ENCODE assay signal across 34 cellular contexts in the genomic region with DNA sequence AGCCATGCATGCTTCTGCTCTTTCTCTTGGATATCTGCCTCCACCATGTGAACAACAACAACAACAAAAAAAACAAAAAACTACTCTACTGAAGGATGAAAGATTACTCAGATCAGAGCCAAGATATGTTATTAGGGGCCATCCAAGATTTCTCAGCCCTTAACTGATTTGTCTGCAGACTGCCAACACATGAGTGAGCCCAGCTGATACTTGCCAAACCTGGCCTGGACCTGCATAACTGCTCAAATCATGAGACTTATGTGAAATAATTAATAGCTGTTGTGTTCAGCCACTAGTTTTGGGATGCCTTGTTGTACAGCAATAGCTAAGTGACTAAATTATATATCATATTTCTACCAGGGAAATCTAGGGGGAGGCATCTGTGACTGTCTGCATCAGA.
"Had no signal": no experiment of that assay in that cellular context is flagged by ENCODE, and none has a peak within 500 bp of the region (broad histone marks: within the 10 kb centered on the region; RNA-seq: fewer than 3 reads in every experiment).

No MANE protein-coding gene starts in this region.

- H3K4me2 ChIP-seq: KMS-11 had no signal

- H3K4me3 ChIP-seq: MG63 had no signal

- H3K27ac ChIP-seq: KMS-11 had no signal

- H3K9ac ChIP-seq: KMS-11 had no signal

- H3K36me3 ChIP-seq: MG63 had no signal

- H3K9me3 ChIP-seq: MG63 had no signal

- DNase-seq: Karpas-422, Kasumi-1, KG1, MG63, MM.1S, MV-4-11, NCI-H1048, NCI-H1092, NCI-H1092 treated with DMSO at 0.1 percent for 48 hours, NCI-H1105, NCI-H1105 treated with DMSO at 0.1 percent for 48 hours, NCI-H1417, NCI-H1417 treated with DMSO at 0.1 percent for 48 hours, NCI-H1436, NCI-H1436 treated with DMSO at 0.1 percent for 48 hours, NCI-H146, NCI-H1694, NCI-H1694 treated with DMSO at 0.1 percent for 48 hours, NCI-H187, NCI-H187 treated with DMSO at 0.1 percent for 48 hours, NCI-H1930, NCI-H2029, NCI-H2029 treated with DMSO at 0.1 percent for 48 hours, NCI-H2081, NCI-H2081 treated with DMSO at 0.1 percent for 48 hours, NCI-H2107, NCI-H2171, NCI-H2171 treated with DMSO at 0.1 percent for 48 hours, NCI-H2227 treated with DMSO at 0.1 percent for 48 hours, NCI-H226, NCI-H345, NCI-H446, NCI-H446 treated with DMSO at 0.1 percent for 48 hours had no signal

- H3K27me3 ChIP-seq: MG63 had no signal
